8 cellular contexts compared by ENCODE assay signal in genomic region chr17:6651483-6652452, GRCh38. TPM values are rescaled to one million over a fixed set of nuclear protein-coding genes. Genes with fewer than 3 reads are reported as not detected.
A peak's percentile ranks its signal among the peaks of the same experiment; 100 is the strongest.
DNase-seq lines count a peak whose midpoint lies in the region; ATAC-seq and TF ChIP-seq lines count a peak whose summit lies in the region.

TSS of gene C17orf100 (plus strand) at chr17:6651762. CDS start at chr17:6651914, 152 bp downstream.
TSS of gene MED31 (minus strand) at chr17:6651605. CDS start at chr17:6651528, 77 bp downstream.

- H3K9me3 ChIP-seq in aorta (ENCODE audit: control insufficient read depth, low read length): peaks cover 9% of the 10 kb centered on the region

- H3K27me3 ChIP-seq in rectal smooth muscle tissue (ENCODE audit: control insufficient read depth, insufficient read depth, low read length) (peaks cover 3% of the 10 kb centered on the region), aorta (ENCODE audit: control insufficient read depth in 1 of 2, insufficient read depth in 2 of 2, low read length in 1 of 2) (no peaks in the 10 kb centered on the region)

- H3K27ac ChIP-seq in rectal smooth muscle tissue (ENCODE audit: low read depth, low read length) (peak within 1 kb of the TSS; percentile 89), aorta (ENCODE audit: low read depth in 1 of 2, low read length in 2 of 2) (peak within 1 kb of the TSS in 1 of 2 donors; percentile 72)

- peak within 1 kb of the TSS; percentile 50 for H3K9ac ChIP-seq in rectal smooth muscle tissue (ENCODE audit: low read length)

- intact Hi-C loops in aorta (cut with DNase I): no loop called here

- in situ Hi-C loops in astrocyte of the cerebellum (cut with HindIII; ENCODE audit: low sequenced_read_pairs): no loop called here

- H3K36me3 ChIP-seq in rectal smooth muscle tissue (ENCODE audit: control insufficient read depth, insufficient read depth, low read length): no peaks in the 10 kb centered on the region
- H3K36me3 ChIP-seq in aorta (ENCODE audit: control insufficient read depth in 1 of 2, insufficient read depth in 2 of 2, low read length in 1 of 2): peaks cover 2 to 4% of the 10 kb centered on the region in 2 donors

- H3K4me3 ChIP-seq in astrocyte of the cerebellum (ENCODE audit: low read depth, low read length) (peak within 1 kb of the TSS; percentile 86), rectal smooth muscle tissue (ENCODE audit: low read length) (peak within 1 kb of the TSS; percentile 90), aorta (ENCODE audit: low read length in 2 of 2) (peak within 1 kb of the TSS; percentile 87 to 91)

- H3K4me1 ChIP-seq in rectal smooth muscle tissue (ENCODE audit: control insufficient read depth, insufficient read depth, low read length): peaks cover 13% of the 10 kb centered on the region
- H3K4me1 ChIP-seq in aorta (ENCODE audit: control insufficient read depth in 1 of 2, insufficient read depth in 2 of 2, low read length in 2 of 2): no peaks in the 10 kb centered on the region

- 2 to 4% methylated on average over 79 of the region's 79 CpGs for WGBS in aorta, 2 donors

- TF ChIP-seq CTCF in astrocyte of the cerebellum (IDR thresholded peaks at IDR 0.05; ENCODE audit: low read depth, low read length, missing control alignments): no peak

- ATAC-seq in GM18502 (IDR thresholded peaks at IDR 0.05; ENCODE audit: poor library complexity, unreplicated experiment) (peak; percentile 82), HG02970 (IDR thresholded peaks at IDR 0.05; ENCODE audit: low FRiP score, unreplicated experiment) (peak; percentile 79), aorta (ENCODE audit: low FRiP score) (peak; percentile 98)

- DNase-seq in NCI-H2029 (lab: John Stamatoyannopoulos, UW) (peak; percentile 84), T-helper 9 cell (peak; percentile 91), astrocyte of the cerebellum (ENCODE audit: low read depth) (peak; percentile 65), hepatic stellate cell (ENCODE audit: low spot score) (peak; percentile 99), aorta (peak; percentile 97 to 99)

RNA-seq across cellular contexts. Expression of gene C17orf100, which starts in this region (rescaled TPM):
- total RNA-seq in aorta: 1 to 10 TPM; 1.2 to 1.5 TPM
- 1 to 10 TPM; 1.0 to 1.5 TPM for polyA plus RNA-seq in aorta

RNA-seq across cellular contexts. Expression of gene MED31, which starts in this region (rescaled TPM):
- total RNA-seq in aorta: 10 to 100 TPM in 1 of 2 donors, 1 to 10 TPM in 1; 8.4 to 14.1 TPM
- polyA plus RNA-seq in aorta: 10 to 100 TPM in 1 of 2 donors, 1 to 10 TPM in 1; 9.9 to 15.2 TPM
